2 cellular contexts compared by ENCODE assay signal in genomic region chr3:128983293-128984069, GRCh38.
TF ChIP-seq lines count a peak whose summit lies in the region.

No MANE protein-coding gene starts in this region.

TF ChIP-seq in GM23338, 12 proteins besides CTCF, POLR2A, EP300 and RAD21:
- TF ChIP-seq ZNF114 (CRISPR knock-in tag; IDR thresholded peaks at IDR 0.05) = no peak
- TF ChIP-seq, protein P1, sequence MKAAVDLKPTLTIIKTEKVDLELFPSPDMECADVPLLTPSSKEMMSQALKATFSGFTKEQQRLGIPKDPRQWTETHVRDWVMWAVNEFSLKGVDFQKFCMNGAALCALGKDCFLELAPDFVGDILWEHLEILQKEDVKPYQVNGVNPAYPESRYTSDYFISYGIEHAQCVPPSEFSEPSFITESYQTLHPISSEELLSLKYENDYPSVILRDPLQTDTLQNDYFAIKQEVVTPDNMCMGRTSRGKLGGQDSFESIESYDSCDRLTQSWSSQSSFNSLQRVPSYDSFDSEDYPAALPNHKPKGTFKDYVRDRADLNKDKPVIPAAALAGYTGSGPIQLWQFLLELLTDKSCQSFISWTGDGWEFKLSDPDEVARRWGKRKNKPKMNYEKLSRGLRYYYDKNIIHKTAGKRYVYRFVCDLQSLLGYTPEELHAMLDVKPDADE (IDR thresholded peaks at IDR 0.05) = no peak
- TF ChIP-seq EZH2phosphoT487 (IDR thresholded peaks at IDR 0.05; ENCODE audit: unreplicated experiment) = no peak
- no peak for TF ChIP-seq STAT1 (IDR thresholded peaks at IDR 0.05; ENCODE audit: unreplicated experiment)
- no peak for TF ChIP-seq CREB1 (CRISPR knock-in tag; IDR thresholded peaks at IDR 0.05; ENCODE audit: low read depth)
- TF ChIP-seq JUNB (IDR thresholded peaks at IDR 0.05; ENCODE audit: unreplicated experiment) = no peak
- no peak for TF ChIP-seq POLR2AphosphoS5 (IDR thresholded peaks at IDR 0.05; ENCODE audit: low read depth)
- TF ChIP-seq, protein P2, sequence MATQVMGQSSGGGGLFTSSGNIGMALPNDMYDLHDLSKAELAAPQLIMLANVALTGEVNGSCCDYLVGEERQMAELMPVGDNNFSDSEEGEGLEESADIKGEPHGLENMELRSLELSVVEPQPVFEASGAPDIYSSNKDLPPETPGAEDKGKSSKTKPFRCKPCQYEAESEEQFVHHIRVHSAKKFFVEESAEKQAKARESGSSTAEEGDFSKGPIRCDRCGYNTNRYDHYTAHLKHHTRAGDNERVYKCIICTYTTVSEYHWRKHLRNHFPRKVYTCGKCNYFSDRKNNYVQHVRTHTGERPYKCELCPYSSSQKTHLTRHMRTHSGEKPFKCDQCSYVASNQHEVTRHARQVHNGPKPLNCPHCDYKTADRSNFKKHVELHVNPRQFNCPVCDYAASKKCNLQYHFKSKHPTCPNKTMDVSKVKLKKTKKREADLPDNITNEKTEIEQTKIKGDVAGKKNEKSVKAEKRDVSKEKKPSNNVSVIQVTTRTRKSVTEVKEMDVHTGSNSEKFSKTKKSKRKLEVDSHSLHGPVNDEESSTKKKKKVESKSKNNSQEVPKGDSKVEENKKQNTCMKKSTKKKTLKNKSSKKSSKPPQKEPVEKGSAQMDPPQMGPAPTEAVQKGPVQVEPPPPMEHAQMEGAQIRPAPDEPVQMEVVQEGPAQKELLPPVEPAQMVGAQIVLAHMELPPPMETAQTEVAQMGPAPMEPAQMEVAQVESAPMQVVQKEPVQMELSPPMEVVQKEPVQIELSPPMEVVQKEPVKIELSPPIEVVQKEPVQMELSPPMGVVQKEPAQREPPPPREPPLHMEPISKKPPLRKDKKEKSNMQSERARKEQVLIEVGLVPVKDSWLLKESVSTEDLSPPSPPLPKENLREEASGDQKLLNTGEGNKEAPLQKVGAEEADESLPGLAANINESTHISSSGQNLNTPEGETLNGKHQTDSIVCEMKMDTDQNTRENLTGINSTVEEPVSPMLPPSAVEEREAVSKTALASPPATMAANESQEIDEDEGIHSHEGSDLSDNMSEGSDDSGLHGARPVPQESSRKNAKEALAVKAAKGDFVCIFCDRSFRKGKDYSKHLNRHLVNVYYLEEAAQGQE (IDR thresholded peaks at IDR 0.05; ENCODE audit: unreplicated experiment) = no peak
- TF ChIP-seq EZH2 (IDR thresholded peaks at IDR 0.05; ENCODE audit: low read depth, unreplicated experiment) = no peak
- no peak for TF ChIP-seq NANOG (IDR thresholded peaks at IDR 0.05; ENCODE audit: borderline replicate concordance)
- TF ChIP-seq, protein P3, sequence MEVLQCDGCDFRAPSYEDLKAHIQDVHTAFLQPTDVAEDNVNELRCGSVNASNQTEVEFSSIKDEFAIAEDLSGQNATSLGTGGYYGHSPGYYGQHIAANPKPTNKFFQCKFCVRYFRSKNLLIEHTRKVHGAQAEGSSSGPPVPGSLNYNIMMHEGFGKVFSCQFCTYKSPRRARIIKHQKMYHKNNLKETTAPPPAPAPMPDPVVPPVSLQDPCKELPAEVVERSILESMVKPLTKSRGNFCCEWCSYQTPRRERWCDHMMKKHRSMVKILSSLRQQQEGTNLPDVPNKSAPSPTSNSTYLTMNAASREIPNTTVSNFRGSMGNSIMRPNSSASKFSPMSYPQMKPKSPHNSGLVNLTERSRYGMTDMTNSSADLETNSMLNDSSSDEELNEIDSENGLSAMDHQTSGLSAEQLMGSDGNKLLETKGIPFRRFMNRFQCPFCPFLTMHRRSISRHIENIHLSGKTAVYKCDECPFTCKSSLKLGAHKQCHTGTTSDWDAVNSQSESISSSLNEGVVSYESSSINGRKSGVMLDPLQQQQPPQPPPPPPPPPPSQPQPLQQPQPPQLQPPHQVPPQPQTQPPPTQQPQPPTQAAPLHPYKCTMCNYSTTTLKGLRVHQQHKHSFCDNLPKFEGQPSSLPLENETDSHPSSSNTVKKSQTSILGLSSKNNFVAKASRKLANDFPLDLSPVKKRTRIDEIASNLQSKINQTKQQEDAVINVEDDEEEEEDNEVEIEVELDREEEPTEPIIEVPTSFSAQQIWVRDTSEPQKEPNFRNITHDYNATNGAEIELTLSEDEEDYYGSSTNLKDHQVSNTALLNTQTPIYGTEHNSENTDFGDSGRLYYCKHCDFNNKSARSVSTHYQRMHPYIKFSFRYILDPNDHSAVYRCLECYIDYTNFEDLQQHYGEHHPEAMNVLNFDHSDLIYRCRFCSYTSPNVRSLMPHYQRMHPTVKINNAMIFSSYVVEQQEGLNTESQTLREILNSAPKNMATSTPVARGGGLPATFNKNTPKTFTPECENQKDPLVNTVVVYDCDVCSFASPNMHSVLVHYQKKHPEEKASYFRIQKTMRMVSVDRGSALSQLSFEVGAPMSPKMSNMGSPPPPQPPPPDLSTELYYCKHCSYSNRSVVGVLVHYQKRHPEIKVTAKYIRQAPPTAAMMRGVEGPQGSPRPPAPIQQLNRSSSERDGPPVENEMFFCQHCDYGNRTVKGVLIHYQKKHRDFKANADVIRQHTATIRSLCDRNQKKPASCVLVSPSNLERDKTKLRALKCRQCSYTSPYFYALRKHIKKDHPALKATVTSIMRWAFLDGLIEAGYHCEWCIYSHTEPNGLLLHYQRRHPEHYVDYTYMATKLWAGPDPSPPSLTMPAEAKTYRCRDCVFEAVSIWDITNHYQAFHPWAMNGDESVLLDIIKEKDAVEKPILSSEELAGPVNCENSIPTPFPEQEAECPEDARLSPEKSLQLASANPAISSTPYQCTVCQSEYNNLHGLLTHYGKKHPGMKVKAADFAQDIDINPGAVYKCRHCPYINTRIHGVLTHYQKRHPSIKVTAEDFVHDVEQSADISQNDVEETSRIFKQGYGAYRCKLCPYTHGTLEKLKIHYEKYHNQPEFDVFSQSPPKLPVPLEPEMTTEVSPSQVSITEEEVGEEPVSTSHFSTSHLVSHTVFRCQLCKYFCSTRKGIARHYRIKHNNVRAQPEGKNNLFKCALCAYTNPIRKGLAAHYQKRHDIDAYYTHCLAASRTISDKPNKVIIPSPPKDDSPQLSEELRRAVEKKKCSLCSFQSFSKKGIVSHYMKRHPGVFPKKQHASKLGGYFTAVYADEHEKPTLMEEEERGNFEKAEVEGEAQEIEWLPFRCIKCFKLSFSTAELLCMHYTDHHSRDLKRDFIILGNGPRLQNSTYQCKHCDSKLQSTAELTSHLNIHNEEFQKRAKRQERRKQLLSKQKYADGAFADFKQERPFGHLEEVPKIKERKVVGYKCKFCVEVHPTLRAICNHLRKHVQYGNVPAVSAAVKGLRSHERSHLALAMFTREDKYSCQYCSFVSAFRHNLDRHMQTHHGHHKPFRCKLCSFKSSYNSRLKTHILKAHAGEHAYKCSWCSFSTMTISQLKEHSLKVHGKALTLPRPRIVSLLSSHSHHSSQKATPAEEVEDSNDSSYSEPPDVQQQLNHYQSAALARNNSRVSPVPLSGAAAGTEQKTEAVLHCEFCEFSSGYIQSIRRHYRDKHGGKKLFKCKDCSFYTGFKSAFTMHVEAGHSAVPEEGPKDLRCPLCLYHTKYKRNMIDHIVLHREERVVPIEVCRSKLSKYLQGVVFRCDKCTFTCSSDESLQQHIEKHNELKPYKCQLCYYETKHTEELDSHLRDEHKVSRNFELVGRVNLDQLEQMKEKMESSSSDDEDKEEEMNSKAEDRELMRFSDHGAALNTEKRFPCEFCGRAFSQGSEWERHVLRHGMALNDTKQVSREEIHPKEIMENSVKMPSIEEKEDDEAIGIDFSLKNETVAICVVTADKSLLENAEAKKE (CRISPR knock-in tag; IDR thresholded peaks at IDR 0.05) = no peak
- no peak for TF ChIP-seq ZNF331 (CRISPR knock-in tag; IDR thresholded peaks at IDR 0.05; ENCODE audit: low read depth)

TF ChIP-seq in H1, 55 proteins besides CTCF, POLR2A, EP300 and RAD21:
- TF ChIP-seq EGR1 (IDR thresholded peaks at IDR 0.05; ENCODE audit: borderline replicate concordance, low read depth, low read length) = no peak
- peak; percentile 52 for TF ChIP-seq MAX (IDR thresholded peaks at IDR 0.05)
- no peak for TF ChIP-seq TCF12 (IDR thresholded peaks at IDR 0.05; ENCODE audit: low read depth, low read length)
- peak; percentile 48 for TF ChIP-seq E2F6 (IDR thresholded peaks at IDR 0.05)
- no peak for TF ChIP-seq TAF7 (optimal IDR thresholded peaks at IDR 0.05; ENCODE audit: borderline replicate concordance, low read depth, low read length)
